30 cellular contexts compared by ENCODE assay signal in the genomic region with DNA sequence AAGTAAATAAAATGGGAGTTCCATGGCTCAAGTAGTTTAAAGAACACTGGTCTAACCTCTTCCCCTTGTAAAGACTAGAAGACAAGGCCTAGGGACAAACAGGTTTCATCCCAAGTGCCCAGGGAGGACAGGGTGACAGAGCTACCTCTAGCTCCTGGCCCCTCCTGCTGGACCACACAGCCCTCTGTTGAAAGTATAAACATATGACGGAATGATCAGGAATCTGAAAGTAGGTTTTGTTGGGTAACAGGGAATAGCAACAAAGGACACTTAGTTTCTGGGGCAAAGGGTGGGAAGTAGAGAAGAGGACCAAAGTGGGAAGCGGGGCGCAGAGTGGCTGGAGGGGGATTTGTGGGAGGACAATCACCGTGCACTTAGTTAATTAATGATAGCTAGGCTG.
"Had no signal": no experiment of that assay in that cellular context is flagged by ENCODE, and none has a peak within 500 bp of the region (broad histone marks: within the 10 kb centered on the region; RNA-seq: fewer than 3 reads in every experiment).

No MANE protein-coding gene starts in this region.

- H3K9me3 Mint-ChIP-seq: activated B cell treated with CpG ODN at 0.5 μM for 24 hours; activated CD4-positive, alpha-beta T cell treated with anti-CD3 and anti-CD28 coated beads, Interleukin-2, amount 10 ng/mL, durations not matched to agents 24 days and 14 days; activated naive CD4-positive, alpha-beta T cell treated with anti-CD3 and anti-CD28 coated beads, Interleukin-2, amount 50 U/mL, for 24 hours; activated naive CD8-positive, alpha-beta T cell treated with anti-CD3 and anti-CD28 coated beads, Interleukin-2, amount 50 U/mL, for 24 hours; activated T-cell treated with anti-CD3 and anti-CD28 coated beads, Interleukin-2, amount 50 U/mL, for 24 hours; activated T-helper 1 cell treated with anti-CD3 and anti-CD28 coated beads, Interleukin-12 subunit alpha, Interleukin-12 subunit beta, Interleukin-2, Interleukin-4 antibody, amounts not matched to agents 30 ng/mL and 10 ng/mL and 1 ng/mL, durations not matched to agents 14 hours and 24 hours and 36 hours; T-cell had no signal

- H3K4me3 ChIP-seq: ascending aorta, SK-N-MC had no signal

- H3K27ac ChIP-seq: ascending aorta, SK-N-MC had no signal

- H3K27me3 ChIP-seq: ascending aorta had no signal

- H3K4me1 Mint-ChIP-seq: activated B cell treated with CpG ODN at 0.5 μM for 24 hours; activated CD4-positive, alpha-beta T cell treated with anti-CD3 and anti-CD28 coated beads, Interleukin-2, amount 10 ng/mL, durations not matched to agents 24 days and 14 days; activated CD8-positive, alpha-beta memory T cell treated with anti-CD3 and anti-CD28 coated beads, Interleukin-2, amount 10 ng/mL, durations not matched to agents 7 days and 5 days; activated naive CD4-positive, alpha-beta T cell treated with anti-CD3 and anti-CD28 coated beads, Interleukin-2, amount 50 U/mL, for 24 hours; activated naive CD8-positive, alpha-beta T cell treated with anti-CD3 and anti-CD28 coated beads, Interleukin-2, amount 50 U/mL, for 24 hours; T-cell had no signal

- H3K4me3 Mint-ChIP-seq: activated B cell treated with CpG ODN at 0.5 μM for 24 hours; activated CD4-positive, alpha-beta T cell treated with anti-CD3 and anti-CD28 coated beads, Interleukin-2, amount 10 ng/mL, durations not matched to agents 24 days and 14 days; activated CD8-positive, alpha-beta memory T cell treated with anti-CD3 and anti-CD28 coated beads, Interleukin-2, amount 10 ng/mL, durations not matched to agents 7 days and 5 days; activated naive CD4-positive, alpha-beta T cell treated with anti-CD3 and anti-CD28 coated beads, Interleukin-2, amount 50 U/mL, for 24 hours; activated naive CD8-positive, alpha-beta T cell treated with anti-CD3 and anti-CD28 coated beads, Interleukin-2, amount 50 U/mL, for 24 hours; activated T-cell treated with anti-CD3 and anti-CD28 coated beads, Interleukin-2, amount 50 U/mL, for 24 hours; activated T-helper 1 cell treated with anti-CD3 and anti-CD28 coated beads, Interleukin-12 subunit alpha, Interleukin-12 subunit beta, Interleukin-2, Interleukin-4 antibody, amounts not matched to agents 30 ng/mL and 10 ng/mL and 1 ng/mL, durations not matched to agents 14 hours and 24 hours and 36 hours; brain; T-cell had no signal

- H3K36me3 Mint-ChIP-seq: activated CD8-positive, alpha-beta memory T cell treated with anti-CD3 and anti-CD28 coated beads, Interleukin-2, amount 10 ng/mL, durations not matched to agents 7 days and 5 days; activated naive CD4-positive, alpha-beta T cell treated with anti-CD3 and anti-CD28 coated beads, Interleukin-2, amount 50 U/mL, for 24 hours; brain; T-cell had no signal

- H3K27ac Mint-ChIP-seq: activated B cell treated with CpG ODN at 0.5 μM for 24 hours; activated CD4-positive, alpha-beta T cell treated with anti-CD3 and anti-CD28 coated beads, Interleukin-2, amount 10 ng/mL, durations not matched to agents 24 days and 14 days; activated CD8-positive, alpha-beta memory T cell treated with anti-CD3 and anti-CD28 coated beads, Interleukin-2, amount 10 ng/mL, durations not matched to agents 7 days and 5 days; activated naive CD4-positive, alpha-beta T cell treated with anti-CD3 and anti-CD28 coated beads, Interleukin-2, amount 50 U/mL, for 24 hours; activated naive CD8-positive, alpha-beta T cell treated with anti-CD3 and anti-CD28 coated beads, Interleukin-2, amount 50 U/mL, for 24 hours; activated T-cell treated with anti-CD3 and anti-CD28 coated beads, Interleukin-2, amount 50 U/mL, for 24 hours; activated T-helper 1 cell treated with anti-CD3 and anti-CD28 coated beads, Interleukin-12 subunit alpha, Interleukin-12 subunit beta, Interleukin-2, Interleukin-4 antibody, amounts not matched to agents 30 ng/mL and 10 ng/mL and 1 ng/mL, durations not matched to agents 14 hours and 24 hours and 36 hours; T-cell had no signal

- DNase-seq: activated B cell treated with CpG ODN at 0.5 μM for 24 hours; activated CD4-positive, alpha-beta T cell treated with anti-CD3 and anti-CD28 coated beads for 1 hour; activated CD4-positive, alpha-beta T cell treated with anti-CD3 and anti-CD28 coated beads, Interleukin-2, amount 10 ng/mL, durations not matched to agents 24 days and 14 days; activated CD4-positive, alpha-beta T cell treated with anti-CD3 and anti-CD28 coated beads, Interleukin-2, amount 50 U/mL, for 48 hours; activated CD8-positive, alpha-beta memory T cell treated with anti-CD3 and anti-CD28 coated beads, Interleukin-2, amount 10 ng/mL, durations not matched to agents 7 days and 5 days; activated effector memory CD4-positive, alpha-beta T cell treated with Interleukin-2 at 50 U/mL for 16 hours; activated naive CD4-positive, alpha-beta T cell; activated naive CD8-positive, alpha-beta T cell treated with anti-CD3 and anti-CD28 coated beads, Interleukin-2, amount 50 U/mL, for 24 hours; activated T-cell treated with anti-CD3 and anti-CD28 coated beads, Interleukin-2, amount 50 U/mL, for 24 hours; amniotic stem cell; KG1; NCI-H1092; NCI-H1417; NCI-H2029; NCI-H2107; NCI-H2171 treated with DMSO at 0.1 percent for 48 hours; NCI-H226; NCI-H510A; NCI-H69; NK-92 treated with Interleukin-12 subunit alpha and Interleukin-12 subunit beta, amount 100 ng/mL, for 24 hours; OCI-M1; RPMI8226; T-cell; T-helper 2 cell; T1000 had no signal

- H3K9me3 ChIP-seq: ascending aorta had no signal

- H3K4me1 ChIP-seq: ascending aorta had no signal

- H3K36me3 ChIP-seq: ascending aorta had no signal
